ENCODE assay signal across 21 cellular contexts in the genomic region with DNA sequence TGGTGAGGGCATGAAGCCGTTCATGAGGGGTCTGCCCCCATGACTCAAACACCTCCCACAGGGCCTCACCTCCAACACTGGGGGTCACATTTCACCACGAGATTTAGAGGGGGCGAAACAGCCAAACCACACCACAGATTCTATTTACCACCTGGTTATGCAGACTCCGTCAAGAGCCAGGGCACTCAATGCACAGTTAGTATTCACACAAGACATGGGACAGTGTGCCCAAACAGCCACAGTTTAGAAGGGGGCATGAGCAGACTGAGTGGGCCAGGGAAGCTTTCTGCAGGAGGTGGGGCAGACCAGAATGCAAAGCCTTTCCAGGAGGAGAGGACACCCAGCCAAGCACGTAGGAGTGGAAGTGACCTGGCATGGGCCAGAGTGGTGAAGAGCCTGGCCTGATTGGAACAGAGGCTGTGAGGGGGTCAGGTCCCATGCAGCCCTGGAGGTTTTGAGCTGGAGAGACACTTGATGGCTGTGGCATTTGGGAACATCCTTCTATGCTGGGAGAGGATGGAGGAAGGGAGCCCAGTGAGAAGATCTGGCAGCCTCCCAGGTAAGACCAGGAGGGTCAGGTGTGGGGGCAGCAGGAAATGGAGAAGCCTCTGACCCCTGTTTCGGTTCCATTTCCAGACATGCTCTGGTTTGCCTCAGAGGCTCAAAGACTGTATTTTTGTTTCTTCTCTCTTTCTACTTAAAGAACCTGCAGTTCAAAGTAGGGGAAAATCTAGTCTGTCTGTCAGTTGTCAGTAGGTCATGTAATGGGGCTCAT.
DNase-seq lines count a peak whose midpoint lies in the region; ATAC-seq and TF ChIP-seq lines count a peak whose summit lies in the region.
"Had no signal": no experiment of that assay in that cellular context is flagged by ENCODE, and none has a peak within 500 bp of the region (broad histone marks: within the 10 kb centered on the region; RNA-seq: fewer than 3 reads in every experiment).

No MANE protein-coding gene starts in this region.

- DNase-seq in GM06990 (ENCODE audit: extremely low read depth, insufficient read length) (peak; percentile 15), left ventricle myocardium superior (no peak), HFFc6 (no peak), DMS 273 treated with DMSO at 0.1 percent for 48 hours (lab: John Stamatoyannopoulos, UW) (no peak)
- DNase-seq: CD4-positive, CD25-positive, alpha-beta regulatory T cell; COR-L47; GF-D8; GM23248; HCEC 1CT; NCI-H1417 treated with DMSO at 0.1 percent for 48 hours; NCI-H187 treated with DMSO at 0.1 percent for 48 hours; NCI-H226; Peyer's patch; SHP77 had no signal

- no peaks in the 10 kb centered on the region for H3K36me3 ChIP-seq in GM06990 (ENCODE audit: control insufficient read depth, insufficient read depth, low read length)
- H3K36me3 ChIP-seq: Peyer's patch had no signal

- no peak overlapping the region for H3K27ac Mint-ChIP-seq in HFFc6
- H3K27ac Mint-ChIP-seq: B cell had no signal

- ATAC-seq in HG02885 (IDR thresholded peaks at IDR 0.05; ENCODE audit: poor library complexity, unreplicated experiment) = peak; percentile 51
- peak; percentile 56 for ATAC-seq in left ventricle myocardium superior
- ATAC-seq in HG03457 (IDR thresholded peaks at IDR 0.05; ENCODE audit: unreplicated experiment) = no peak
- no peak for ATAC-seq in GM19324 (IDR thresholded peaks at IDR 0.05; ENCODE audit: low FRiP score, unreplicated experiment)

- H3K27me3 ChIP-seq in GM06990 (replicated peaks; ENCODE audit: control insufficient read depth, insufficient read depth, low read length) = peaks cover 1% of the 10 kb centered on the region
- H3K27me3 ChIP-seq: Peyer's patch had no signal

- H3K4me3 ChIP-seq in GM06990 (replicated peaks; ENCODE audit: low read depth, low read length) = no peak overlapping the region
- H3K4me3 ChIP-seq: GM23248, Peyer's patch, SK-N-MC had no signal

- H3K27me3 Mint-ChIP-seq in HFFc6 (ENCODE audit: insufficient read depth) = no peaks in the 10 kb centered on the region; the same call in 1 of the 2 replicates
- H3K27me3 Mint-ChIP-seq: CD4-positive, CD25-positive, alpha-beta regulatory T cell had no signal

- H3K4me1 Mint-ChIP-seq in HFFc6 (ENCODE audit: low read depth) = no peaks in the 10 kb centered on the region
- H3K4me1 Mint-ChIP-seq: B cell; CD4-positive, CD25-positive, alpha-beta regulatory T cell had no signal

- peak overlapping the region; percentile 57 for H3K27ac ChIP-seq in angular gyrus (ENCODE audit: low read depth, low read length)
- H3K27ac ChIP-seq: GM23248, KMS-11, Peyer's patch, SK-N-MC had no signal

- TF ChIP-seq CTCF in GM06990 (IDR thresholded peaks at IDR 0.05; ENCODE audit: insufficient read depth, low read length, poor library complexity, severe bottlenecking) (no peak), HFFc6 (IDR thresholded peaks at IDR 0.05) (no peak)

- H3K9me3 Mint-ChIP-seq in HFFc6 = peaks cover 56% of the 10 kb centered on the region

- intact Hi-C loops in left ventricle myocardium superior (cut with micrococcal nuclease) = no loop called here

- no peak overlapping the region for H3K4me3 Mint-ChIP-seq in HFFc6
- H3K4me3 Mint-ChIP-seq: B cell; CD4-positive, CD25-positive, alpha-beta regulatory T cell had no signal

- no peaks in the 10 kb centered on the region for H3K36me3 Mint-ChIP-seq in HFFc6 (ENCODE audit: low read depth)
- H3K36me3 Mint-ChIP-seq: CD4-positive, CD25-positive, alpha-beta regulatory T cell had no signal

Comparison
In these comparisons a context has a peak if more than half of its experiments do, and no peak if none do; other contexts are left out.
1. ATAC-seq: peak in HG02885 (single experiment) and left ventricle myocardium superior (single experiment); none in HG03457 (single experiment) and GM19324 (single experiment).